8 cellular contexts compared by ENCODE assay signal in genomic region chr22:45671051-45671782, GRCh38. TPM values are rescaled to one million over a fixed set of nuclear protein-coding genes. Genes with fewer than 3 reads are reported as not detected.
A peak's percentile ranks its signal among the peaks of the same experiment; 100 is the strongest.
DNase-seq lines count a peak whose midpoint lies in the region; ATAC-seq lines count a peak whose summit lies in the region.

No MANE protein-coding gene starts in this region.

- peak; percentile 22 for ATAC-seq in esophagus mucosa
- ATAC-seq in natural killer cell treated with Interleukin-12 subunit alpha and Interleukin-12 subunit beta and Interleukin-15 and Interleukin-18, amount 100 ng/mL, for 72 hours, result peak in 1 of 2 donors; percentile 1
- no peak for ATAC-seq in GM19328 (IDR thresholded peaks at IDR 0.05; ENCODE audit: unreplicated experiment)

- peak overlapping the region; percentile 84 for H3K4me3 Mint-ChIP-seq in natural killer cell treated with Interleukin-12 subunit alpha and Interleukin-12 subunit beta and Interleukin-15 and Interleukin-18, amount 100 ng/mL, for 72 hours

- peaks cover 4 to 7% of the 10 kb centered on the region in 2 donors for H3K27me3 Mint-ChIP-seq in natural killer cell treated with Interleukin-12 subunit alpha and Interleukin-12 subunit beta and Interleukin-15 and Interleukin-18, amount 100 ng/mL, for 72 hours

- no peaks in the 10 kb centered on the region for H3K36me3 Mint-ChIP-seq in natural killer cell treated with Interleukin-12 subunit alpha and Interleukin-12 subunit beta and Interleukin-15 and Interleukin-18, amount 100 ng/mL, for 72 hours

- peaks cover 26 to 28% of the 10 kb centered on the region in 2 donors for H3K4me1 Mint-ChIP-seq in natural killer cell treated with Interleukin-12 subunit alpha and Interleukin-12 subunit beta and Interleukin-15 and Interleukin-18, amount 100 ng/mL, for 72 hours (ENCODE audit: low read depth in 2 of 2)

- no peaks in the 10 kb centered on the region for H3K9me3 Mint-ChIP-seq in natural killer cell treated with Interleukin-12 subunit alpha and Interleukin-12 subunit beta and Interleukin-15 and Interleukin-18, amount 100 ng/mL, for 72 hours

- peak overlapping the region; percentile 54 to 76 for H3K27ac Mint-ChIP-seq in natural killer cell treated with Interleukin-12 subunit alpha and Interleukin-12 subunit beta and Interleukin-15 and Interleukin-18, amount 100 ng/mL, for 72 hours

- DNase-seq in NCI-H146 (lab: John Stamatoyannopoulos, UW), result peak; percentile 1
- no peak for DNase-seq in NCI-H146 treated with DMSO at 0.1 percent for 48 hours (lab: John Stamatoyannopoulos, UW; ENCODE audit: unreplicated experiment)
- peak; percentile 22 for DNase-seq in SK-N-DZ (ENCODE audit: low spot score)
- no peak for DNase-seq in natural killer cell treated with Interleukin-12 subunit alpha and Interleukin-12 subunit beta and Interleukin-15 and Interleukin-18, amount 100 ng/mL, for 72 hours (ENCODE audit: low spot score)
- no peak for DNase-seq in NCI-H1436 (lab: John Stamatoyannopoulos, UW)
- DNase-seq in NCI-H1092 (lab: John Stamatoyannopoulos, UW), result no peak

RNA-seq across cellular contexts. Expression of gene ATXN10, which starts 0.4 kb away (rescaled TPM):
- 90.7 and 99.8 TPM in 2 replicates for polyA plus RNA-seq in SK-N-DZ (2014; cell fraction: cytosol; rRNA removed)
- 54.1 and 109 TPM in 2 replicates for polyA plus RNA-seq in SK-N-DZ (2014; cell fraction: nucleus; rRNA removed)
- 98.6 TPM for total RNA-seq in esophagus mucosa
- 10 to 100 TPM; 74.0 to 97.0 TPM for total RNA-seq in natural killer cell treated with Interleukin-12 subunit alpha and Interleukin-12 subunit beta and Interleukin-15 and Interleukin-18, amount 100 ng/mL, for 72 hours

Comparison
In these comparisons a context has a peak if more than half of its experiments do, and no peak if none do; other contexts are left out.
1. DNase-seq: peak in NCI-H146 (single experiment) and SK-N-DZ (single experiment); none in NCI-H146 treated with DMSO at 0.1 percent for 48 hours (single experiment), natural killer cell treated with Interleukin-12 subunit alpha and Interleukin-12 subunit beta and Interleukin-15 and Interleukin-18, amount 100 ng/mL, for 72 hours (single experiment), NCI-H1436 (single experiment) and NCI-H1092 (single experiment).